2 cellular contexts compared by ENCODE assay signal in the genomic region with DNA sequence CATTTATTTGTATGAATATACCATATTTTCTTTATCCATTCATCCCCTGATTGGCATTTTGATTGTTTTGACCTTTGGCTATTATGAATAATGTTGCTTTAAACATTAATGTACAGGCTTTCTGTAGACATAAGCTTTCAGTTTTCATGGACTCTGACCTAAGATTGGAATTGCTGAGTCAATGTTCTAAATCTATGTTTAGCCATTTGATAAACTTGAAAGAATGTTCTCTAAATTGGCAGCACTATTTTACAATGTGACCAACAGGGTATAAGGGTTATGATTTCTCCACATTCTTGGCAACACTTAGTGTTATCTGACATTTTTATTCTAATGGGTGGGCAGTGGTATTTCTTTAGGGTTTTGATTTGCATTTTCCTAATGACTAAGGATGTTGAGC.
TF ChIP-seq lines count a peak whose summit lies in the region.

No MANE protein-coding gene starts in this region.

TF ChIP-seq in liver, 16 proteins besides CTCF, POLR2A, EP300 and RAD21:
- TF ChIP-seq, protein P1, sequence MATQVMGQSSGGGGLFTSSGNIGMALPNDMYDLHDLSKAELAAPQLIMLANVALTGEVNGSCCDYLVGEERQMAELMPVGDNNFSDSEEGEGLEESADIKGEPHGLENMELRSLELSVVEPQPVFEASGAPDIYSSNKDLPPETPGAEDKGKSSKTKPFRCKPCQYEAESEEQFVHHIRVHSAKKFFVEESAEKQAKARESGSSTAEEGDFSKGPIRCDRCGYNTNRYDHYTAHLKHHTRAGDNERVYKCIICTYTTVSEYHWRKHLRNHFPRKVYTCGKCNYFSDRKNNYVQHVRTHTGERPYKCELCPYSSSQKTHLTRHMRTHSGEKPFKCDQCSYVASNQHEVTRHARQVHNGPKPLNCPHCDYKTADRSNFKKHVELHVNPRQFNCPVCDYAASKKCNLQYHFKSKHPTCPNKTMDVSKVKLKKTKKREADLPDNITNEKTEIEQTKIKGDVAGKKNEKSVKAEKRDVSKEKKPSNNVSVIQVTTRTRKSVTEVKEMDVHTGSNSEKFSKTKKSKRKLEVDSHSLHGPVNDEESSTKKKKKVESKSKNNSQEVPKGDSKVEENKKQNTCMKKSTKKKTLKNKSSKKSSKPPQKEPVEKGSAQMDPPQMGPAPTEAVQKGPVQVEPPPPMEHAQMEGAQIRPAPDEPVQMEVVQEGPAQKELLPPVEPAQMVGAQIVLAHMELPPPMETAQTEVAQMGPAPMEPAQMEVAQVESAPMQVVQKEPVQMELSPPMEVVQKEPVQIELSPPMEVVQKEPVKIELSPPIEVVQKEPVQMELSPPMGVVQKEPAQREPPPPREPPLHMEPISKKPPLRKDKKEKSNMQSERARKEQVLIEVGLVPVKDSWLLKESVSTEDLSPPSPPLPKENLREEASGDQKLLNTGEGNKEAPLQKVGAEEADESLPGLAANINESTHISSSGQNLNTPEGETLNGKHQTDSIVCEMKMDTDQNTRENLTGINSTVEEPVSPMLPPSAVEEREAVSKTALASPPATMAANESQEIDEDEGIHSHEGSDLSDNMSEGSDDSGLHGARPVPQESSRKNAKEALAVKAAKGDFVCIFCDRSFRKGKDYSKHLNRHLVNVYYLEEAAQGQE (IDR thresholded peaks at IDR 0.05): peak; percentile 37
- TF ChIP-seq RXRA (IDR thresholded peaks at IDR 0.05) (peak; percentile 26 to 69), TAF1 (conservative IDR thresholded peaks at IDR 0.05) (no peak), YY1 (IDR thresholded peaks at IDR 0.05) (peak; percentile 45), HNF4A (conservative IDR thresholded peaks at IDR 0.05) (peak; percentile 91 to 93), SP1 (IDR thresholded peaks at IDR 0.05) (peak; percentile 50), EGR1 (IDR thresholded peaks at IDR 0.05; ENCODE audit: low read depth in 2 of 2) (no peak), FOXA1 (IDR thresholded peaks at IDR 0.05) (no peak), NR2F2 (IDR thresholded peaks at IDR 0.05) (peak; percentile 44), HNF4G (IDR thresholded peaks at IDR 0.05) (peak; percentile 65), GABPA (IDR thresholded peaks at IDR 0.05 in 1 of 2, conservative IDR thresholded peaks at IDR 0.05 in 1 of 2) (no peak), FOXA2 (IDR thresholded peaks at IDR 0.05) (peak; percentile 42), JUND (IDR thresholded peaks at IDR 0.05) (peak; percentile 45 to 80)
- TF ChIP-seq, protein P2, sequence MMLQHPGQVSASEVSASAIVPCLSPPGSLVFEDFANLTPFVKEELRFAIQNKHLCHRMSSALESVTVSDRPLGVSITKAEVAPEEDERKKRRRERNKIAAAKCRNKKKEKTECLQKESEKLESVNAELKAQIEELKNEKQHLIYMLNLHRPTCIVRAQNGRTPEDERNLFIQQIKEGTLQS (IDR thresholded peaks at IDR 0.05): peak; percentile 16
- TF ChIP-seq, protein P3, sequence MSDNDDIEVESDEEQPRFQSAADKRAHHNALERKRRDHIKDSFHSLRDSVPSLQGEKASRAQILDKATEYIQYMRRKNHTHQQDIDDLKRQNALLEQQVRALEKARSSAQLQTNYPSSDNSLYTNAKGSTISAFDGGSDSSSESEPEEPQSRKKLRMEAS (IDR thresholded peaks at IDR 0.05): peak; percentile 63
- TF ChIP-seq, protein P4, sequence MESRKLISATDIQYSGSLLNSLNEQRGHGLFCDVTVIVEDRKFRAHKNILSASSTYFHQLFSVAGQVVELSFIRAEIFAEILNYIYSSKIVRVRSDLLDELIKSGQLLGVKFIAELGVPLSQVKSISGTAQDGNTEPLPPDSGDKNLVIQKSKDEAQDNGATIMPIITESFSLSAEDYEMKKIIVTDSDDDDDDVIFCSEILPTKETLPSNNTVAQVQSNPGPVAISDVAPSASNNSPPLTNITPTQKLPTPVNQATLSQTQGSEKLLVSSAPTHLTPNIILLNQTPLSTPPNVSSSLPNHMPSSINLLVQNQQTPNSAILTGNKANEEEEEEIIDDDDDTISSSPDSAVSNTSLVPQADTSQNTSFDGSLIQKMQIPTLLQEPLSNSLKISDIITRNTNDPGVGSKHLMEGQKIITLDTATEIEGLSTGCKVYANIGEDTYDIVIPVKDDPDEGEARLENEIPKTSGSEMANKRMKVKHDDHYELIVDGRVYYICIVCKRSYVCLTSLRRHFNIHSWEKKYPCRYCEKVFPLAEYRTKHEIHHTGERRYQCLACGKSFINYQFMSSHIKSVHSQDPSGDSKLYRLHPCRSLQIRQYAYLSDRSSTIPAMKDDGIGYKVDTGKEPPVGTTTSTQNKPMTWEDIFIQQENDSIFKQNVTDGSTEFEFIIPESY (IDR thresholded peaks at IDR 0.05): peak; percentile 24
TF ChIP-seq in liver: peak in this region for 12.

TF ChIP-seq in HepG2, 621 proteins besides CTCF, POLR2A, EP300 and RAD21 (continued from another document):
- TF ChIP-seq KDM5A (IDR thresholded peaks at IDR 0.05; ENCODE audit: borderline replicate concordance, low read length) (no peak), NCOR1 (IDR thresholded peaks at IDR 0.05; ENCODE audit: borderline replicate concordance, low read length) (no peak), SSRP1 (CRISPR knock-in tag; IDR thresholded peaks at IDR 0.05) (no peak), REPIN1 (CRISPR knock-in tag; IDR thresholded peaks at IDR 0.05; ENCODE audit: borderline replicate concordance, low read depth) (no peak), KLF13 (CRISPR knock-in tag; IDR thresholded peaks at IDR 0.05) (no peak), ATM (IDR thresholded peaks at IDR 0.05; ENCODE audit: borderline replicate concordance) (no peak), GTF3A (CRISPR knock-in tag; conservative IDR thresholded peaks at IDR 0.05) (no peak), MATR3 (CRISPR knock-in tag; IDR thresholded peaks at IDR 0.05) (no peak), SMARCE1 (IDR thresholded peaks at IDR 0.05; ENCODE audit: borderline replicate concordance) (no peak), ZNF563 (CRISPR knock-in tag; IDR thresholded peaks at IDR 0.05) (no peak), KDM1A (CRISPR knock-in tag; IDR thresholded peaks at IDR 0.05) (no peak)
- TF ChIP-seq, protein P5, sequence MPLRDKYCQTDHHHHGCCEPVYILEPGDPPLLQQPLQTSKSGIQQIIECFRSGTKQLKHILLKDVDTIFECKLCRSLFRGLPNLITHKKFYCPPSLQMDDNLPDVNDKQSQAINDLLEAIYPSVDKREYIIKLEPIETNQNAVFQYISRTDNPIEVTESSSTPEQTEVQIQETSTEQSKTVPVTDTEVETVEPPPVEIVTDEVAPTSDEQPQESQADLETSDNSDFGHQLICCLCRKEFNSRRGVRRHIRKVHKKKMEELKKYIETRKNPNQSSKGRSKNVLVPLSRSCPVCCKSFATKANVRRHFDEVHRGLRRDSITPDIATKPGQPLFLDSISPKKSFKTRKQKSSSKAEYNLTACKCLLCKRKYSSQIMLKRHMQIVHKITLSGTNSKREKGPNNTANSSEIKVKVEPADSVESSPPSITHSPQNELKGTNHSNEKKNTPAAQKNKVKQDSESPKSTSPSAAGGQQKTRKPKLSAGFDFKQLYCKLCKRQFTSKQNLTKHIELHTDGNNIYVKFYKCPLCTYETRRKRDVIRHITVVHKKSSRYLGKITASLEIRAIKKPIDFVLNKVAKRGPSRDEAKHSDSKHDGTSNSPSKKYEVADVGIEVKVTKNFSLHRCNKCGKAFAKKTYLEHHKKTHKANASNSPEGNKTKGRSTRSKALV (CRISPR knock-in tag; IDR thresholded peaks at IDR 0.05): no peak
- TF ChIP-seq, protein P6, sequence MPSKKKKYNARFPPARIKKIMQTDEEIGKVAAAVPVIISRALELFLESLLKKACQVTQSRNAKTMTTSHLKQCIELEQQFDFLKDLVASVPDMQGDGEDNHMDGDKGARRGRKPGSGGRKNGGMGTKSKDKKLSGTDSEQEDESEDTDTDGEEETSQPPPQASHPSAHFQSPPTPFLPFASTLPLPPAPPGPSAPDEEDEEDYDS (CRISPR knock-in tag; IDR thresholded peaks at IDR 0.05): no peak
- TF ChIP-seq, protein P7, sequence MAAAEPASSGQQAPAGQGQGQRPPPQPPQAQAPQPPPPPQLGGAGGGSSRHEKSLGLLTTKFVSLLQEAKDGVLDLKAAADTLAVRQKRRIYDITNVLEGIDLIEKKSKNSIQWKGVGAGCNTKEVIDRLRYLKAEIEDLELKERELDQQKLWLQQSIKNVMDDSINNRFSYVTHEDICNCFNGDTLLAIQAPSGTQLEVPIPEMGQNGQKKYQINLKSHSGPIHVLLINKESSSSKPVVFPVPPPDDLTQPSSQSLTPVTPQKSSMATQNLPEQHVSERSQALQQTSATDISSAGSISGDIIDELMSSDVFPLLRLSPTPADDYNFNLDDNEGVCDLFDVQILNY (CRISPR knock-in tag; conservative IDR thresholded peaks at IDR 0.05): no peak
